Comparison of ENCODE assay signal across 1 cellular context in genomic region chr1:115233598-115233997, GRCh38.
TF ChIP-seq lines count a peak whose summit lies in the region.

No MANE protein-coding gene starts in this region.

TF ChIP-seq in GM23338, 12 proteins besides CTCF, POLR2A, EP300 and RAD21 (continued from another document):
- TF ChIP-seq REST (IDR thresholded peaks at IDR 0.05; ENCODE audit: unreplicated experiment) (no peak), ETS1 (IDR thresholded peaks at IDR 0.05) (no peak), ZNF331 (CRISPR knock-in tag; IDR thresholded peaks at IDR 0.05; ENCODE audit: low read depth) (no peak), ZNF114 (CRISPR knock-in tag; IDR thresholded peaks at IDR 0.05) (no peak)
TF ChIP-seq in GM23338: peak in this region for 0.
